ENCODE assay signal across 9 cellular contexts in the genomic region with DNA sequence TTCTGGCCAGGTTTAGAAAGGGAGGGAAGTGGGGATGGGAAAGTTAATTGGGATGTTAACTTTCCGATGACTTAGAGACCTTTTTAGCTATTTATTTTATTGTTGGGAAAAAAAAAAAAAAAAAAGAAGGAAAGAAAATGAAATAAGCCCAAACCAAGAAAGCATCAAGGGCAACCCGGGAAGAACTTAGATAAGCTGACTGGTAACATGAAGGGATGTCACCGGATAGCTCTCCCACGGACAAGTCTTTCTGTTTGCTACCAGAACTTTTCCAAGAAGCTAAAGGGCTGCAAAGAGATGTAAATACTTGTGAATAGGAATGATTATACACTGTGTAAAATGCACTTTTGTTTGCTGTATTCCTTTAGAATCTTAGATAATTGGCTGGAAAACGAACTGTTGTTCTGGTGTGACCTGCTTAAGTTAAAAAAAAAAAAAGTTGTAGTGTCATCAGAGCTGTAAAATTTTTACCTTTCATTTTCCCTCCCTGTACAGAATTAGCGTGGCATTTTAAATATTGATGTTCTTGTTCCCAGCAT. TPM values are rescaled to one million over a fixed set of nuclear protein-coding genes. Genes with fewer than 3 reads are reported as not detected.
DNase-seq lines count a peak whose midpoint lies in the region; ATAC-seq and TF ChIP-seq lines count a peak whose summit lies in the region.
"Had no signal": no experiment of that assay in that cellular context is flagged by ENCODE, and none has a peak within 500 bp of the region (broad histone marks: within the 10 kb centered on the region; RNA-seq: fewer than 3 reads in every experiment).

No MANE protein-coding gene starts in this region.

- intact Hi-C loops in posterior vena cava (cut with DNase I) = no loop called here

- TF ChIP-seq CTCF in GM23338 (conservative IDR thresholded peaks at IDR 0.05; ENCODE audit: low read depth in 2 of 2) (no peak), fibroblast of lung (conservative IDR thresholded peaks at IDR 0.05 in 1 of 2, IDR thresholded peaks at IDR 0.05 in 1 of 2; ENCODE audit: low read depth in 1 of 2, low read length in 2 of 2) (no peak)

- H3F3A ChIP-seq in GM23338 (replicated peaks; ENCODE audit: low read depth) = peaks cover 11% of the 10 kb centered on the region

- no peak overlapping the region for H3K9ac ChIP-seq in fibroblast of lung (ENCODE audit: insufficient read depth, low read length)
- no peak overlapping the region for H3K9ac ChIP-seq in skeletal muscle satellite cell (ENCODE audit: low read depth, low read length)

- in situ Hi-C loops in HAP-1 (cut with MboI; ENCODE audit: low sequenced_read_pairs) = no loop called here

- H3K9me2 ChIP-seq in GM23338 (ENCODE audit: insufficient read depth) = no peaks in the 10 kb centered on the region

- H3K4me3 Mint-ChIP-seq in GM23338 (peak overlapping the region; percentile 79), T-cell (peak overlapping the region; percentile 84 to 98 (median 87))

- H4K20me1 ChIP-seq in GM23338 (replicated peaks; ENCODE audit: insufficient read depth) (0 out of 2 replicates have a peak, but pooled peaks cover 2% of the 10 kb centered on the region), fibroblast of lung (ENCODE audit: control insufficient read depth, extremely low read depth, insufficient read depth, low read length) (no peaks in the 10 kb centered on the region)

- H3K4me3 ChIP-seq in GM23338 (peak overlapping the region; percentile 82), fibroblast of lung (replicated peaks in 1 of 4; ENCODE audit: control extremely low read depth in 1 of 4, insufficient read depth in 1 of 4, low read depth in 3 of 4, low read length in 4 of 4) (peak overlapping the region; percentile 58 to 69 (median 64)), skeletal muscle satellite cell (ENCODE audit: low read length) (peak overlapping the region; percentile 66), HAP-1 (no peak overlapping the region)

- peak overlapping the region; percentile 28 for H3K27ac ChIP-seq in GM23338 (ENCODE audit: low read depth)
- H3K27ac ChIP-seq in fibroblast of lung (ENCODE audit: insufficient read depth, low read length) = no peak overlapping the region

- H3K36me3 ChIP-seq in GM23338 (ENCODE audit: insufficient read depth) = no peaks in the 10 kb centered on the region
- no peaks in the 10 kb centered on the region for H3K36me3 ChIP-seq in fibroblast of lung (ENCODE audit: control insufficient read depth, insufficient read depth, low read length)
- no peaks in the 10 kb centered on the region for H3K36me3 ChIP-seq in skeletal muscle satellite cell (ENCODE audit: insufficient read depth, low read length)
- no peaks in the 10 kb centered on the region for H3K36me3 ChIP-seq in HAP-1 (replicated peaks)

- peaks cover 47% of the 10 kb centered on the region for H3K27me3 ChIP-seq in GM23338 (ENCODE audit: insufficient read depth)
- H3K27me3 ChIP-seq in fibroblast of lung (ENCODE audit: control insufficient read depth, insufficient read depth, low read length) = peaks cover 70% of the 10 kb centered on the region
- peaks cover 99% of the 10 kb centered on the region for H3K27me3 ChIP-seq in skeletal muscle satellite cell (ENCODE audit: control insufficient read depth, insufficient read depth, low read length)
- H3K27me3 ChIP-seq in HAP-1 (ENCODE audit: low read depth) = peaks cover 97% of the 10 kb centered on the region

- H3K4me1 ChIP-seq in GM23338 (ENCODE audit: insufficient read depth) (peaks cover 55% of the 10 kb centered on the region), fibroblast of lung (ENCODE audit: control insufficient read depth, extremely low read depth, insufficient read depth, low read length) (no peaks in the 10 kb centered on the region), skeletal muscle satellite cell (ENCODE audit: control insufficient read depth, insufficient read depth, low read length) (peaks cover 24% of the 10 kb centered on the region), HAP-1 (peaks cover 4% of the 10 kb centered on the region)

- H3K4me2 ChIP-seq in GM23338 (peak overlapping the region; percentile 93), fibroblast of lung (ENCODE audit: extremely low read depth, insufficient read depth, low read length) (peak overlapping the region; percentile 92), skeletal muscle satellite cell (ENCODE audit: low read length) (peak overlapping the region; percentile 76)

- H3K79me2 ChIP-seq in GM23338 (replicated peaks; ENCODE audit: insufficient read depth) = peaks cover 16% of the 10 kb centered on the region
- H3K79me2 ChIP-seq in fibroblast of lung (ENCODE audit: control insufficient read depth, insufficient read depth, low read length) = no peaks in the 10 kb centered on the region

- POLR2A ChIA-PET in T-cell (lab: Charles Lee) = interaction anchor here (0.6 to 0.7 kb wide), 7 partner anchors 13 to 319 kb away, joined by 3 to 6 read pairs (median 4); no protein-coding TSS in a partner anchor

- no peak for ATAC-seq in GM23338
- no peak for ATAC-seq in T-cell (replicated peaks in 1 of 4)

- H3K9me3 Mint-ChIP-seq in GM23338 = no peaks in the 10 kb centered on the region
- H3K9me3 Mint-ChIP-seq in T-cell = peaks cover 4 to 9% (median 5%) of the 10 kb centered on the region in 3 donors

- CTCF ChIA-PET in T-cell (lab: Charles Lee) = interaction anchor here (0.6 to 1.0 kb wide), 4 partner anchors 31 to 284 kb away, joined by 3 to 4 read pairs (median 3); no protein-coding TSS in a partner anchor

- H3K36me3 Mint-ChIP-seq in GM23338 (ENCODE audit: low read depth) (no peaks in the 10 kb centered on the region; the same call in 1 of the 3 replicates), T-cell (peaks cover 9% of the 10 kb centered on the region)

- H3K4me1 Mint-ChIP-seq in GM23338 (peaks cover 67% of the 10 kb centered on the region), T-cell (peaks cover 29 to 41% (median 36%) of the 10 kb centered on the region in 3 donors)

- H3K27me3 Mint-ChIP-seq in GM23338 (ENCODE audit: insufficient read depth, low read depth, poor library complexity) (peaks cover 45% of the 10 kb centered on the region), T-cell (peaks cover 79 to 91% of the 10 kb centered on the region in 2 donors)

- DNase-seq in GM23338 (ENCODE audit: low spot score) (no peak), T-cell (no peak), fibroblast of lung (ENCODE audit: low read depth in 2 of 2) (peak in 1 of 2 donors; percentile 8), posterior vena cava (ENCODE audit: low spot score) (no peak), HAP-1 (ENCODE audit: low spot score in 2 of 2) (no peak), HuH-7.5 (ENCODE audit: low spot score) (no peak)
- no peak for DNase-seq in effector CD8-positive, alpha-beta T cell (lab: John Stamatoyannopoulos, UW)

- H3K27ac Mint-ChIP-seq in GM23338 (peak overlapping the region; percentile 91; the same call in 1 of the 2 replicates), T-cell (peak overlapping the region in 1 of 2 donors; percentile 66)

- H2AFZ ChIP-seq in GM23338 (no peak overlapping the region), fibroblast of lung (ENCODE audit: low read length) (no peak overlapping the region)

- no peaks in the 10 kb centered on the region for H3K9me3 ChIP-seq in fibroblast of lung (ENCODE audit: control insufficient read depth, insufficient read depth, low read depth, low read length)
- no peaks in the 10 kb centered on the region for H3K9me3 ChIP-seq in skeletal muscle satellite cell (replicated peaks; ENCODE audit: low read length)
- H3K9me3 ChIP-seq in HAP-1 = no peaks in the 10 kb centered on the region

RNA-seq across cellular contexts. Expression of a gene that starts 2.8 kb away (rescaled TPM):
- 3.1 and 4.7 TPM in 2 replicates for total RNA-seq in GM23338 (2014; rRNA removed; shearing (Covaris generic))
- 5.4 and 6.7 TPM in 2 replicates for polyA plus RNA-seq in GM23338 (2016; fragmentation: Nextera tagmentation; extraction: Ambion mirVana)
- total RNA-seq in T-cell = under 1 TPM in 3 of 5 donors, not detected in 2; 0.13 to 0.19 (median 0.15) TPM
- total RNA-seq in fibroblast of lung = not detected in 2 replicates
- not detected in 2 replicates for polyA plus RNA-seq in fibroblast of lung
- not detected in 2 replicates for polyA plus RNA-seq in fibroblast of lung (2012)
- polyA minus RNA-seq in fibroblast of lung (ENCODE audit: low replicate concordance) = not detected in 2 replicates
- total RNA-seq in skeletal muscle satellite cell (2012; rRNA removed) = not detected in 2 replicates
- not detected for total RNA-seq in posterior vena cava
- total RNA-seq: LHCN-M2 had no signal
